ENCODE assay signal across 1 cellular context in the genomic region with DNA sequence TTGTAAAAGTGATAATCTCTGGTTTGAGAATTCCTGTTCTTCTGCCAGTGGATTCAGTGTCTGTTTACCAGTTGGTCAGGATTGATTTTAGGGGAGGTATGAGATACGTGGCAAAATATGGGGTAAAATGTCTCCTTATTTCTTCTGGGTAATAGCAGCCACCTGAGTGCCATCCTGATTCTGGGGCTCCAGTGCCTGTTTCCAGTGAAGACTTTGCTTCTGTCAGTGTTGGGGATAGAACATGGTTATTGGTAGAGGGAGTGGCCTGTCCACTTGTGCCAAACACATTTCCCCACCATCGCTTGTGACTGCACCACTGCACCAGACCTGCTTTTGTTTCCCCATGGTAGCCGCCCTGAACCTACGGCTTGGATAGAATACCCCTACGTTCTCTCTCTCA.
TF ChIP-seq lines count a peak whose summit lies in the region.

No MANE protein-coding gene starts in this region.

TF ChIP-seq in H1, 55 proteins besides CTCF, POLR2A, EP300 and RAD21:
- TF ChIP-seq KDM1A (IDR thresholded peaks at IDR 0.05; ENCODE audit: borderline replicate concordance, low read length): no peak
- no peak for TF ChIP-seq EGR1 (IDR thresholded peaks at IDR 0.05; ENCODE audit: borderline replicate concordance, low read depth, low read length)
- no peak for TF ChIP-seq KDM4A (IDR thresholded peaks at IDR 0.05; ENCODE audit: low read depth, low read length, severe bottlenecking)
- TF ChIP-seq SIRT6 (IDR thresholded peaks at IDR 0.05; ENCODE audit: low read length): no peak
- TF ChIP-seq FOSL1 (IDR thresholded peaks at IDR 0.05; ENCODE audit: insufficient read depth, low read depth, low read length): no peak
- TF ChIP-seq JUND (IDR thresholded peaks at IDR 0.05; ENCODE audit: low read length): no peak
- TF ChIP-seq CREB1 (IDR thresholded peaks at IDR 0.05): no peak
- TF ChIP-seq E2F6 (IDR thresholded peaks at IDR 0.05): no peak
- TF ChIP-seq JUN (IDR thresholded peaks at IDR 0.05; ENCODE audit: low read depth, low read length): no peak
- no peak for TF ChIP-seq TAF7 (optimal IDR thresholded peaks at IDR 0.05; ENCODE audit: borderline replicate concordance, low read depth, low read length)
- TF ChIP-seq SIX5 (IDR thresholded peaks at IDR 0.05; ENCODE audit: low read depth, low read length): no peak
- TF ChIP-seq RXRA (IDR thresholded peaks at IDR 0.05; ENCODE audit: insufficient read depth, low read depth, low read length): no peak
- TF ChIP-seq CHD7 (IDR thresholded peaks at IDR 0.05; ENCODE audit: insufficient replicate concordance, low read length): no peak
- TF ChIP-seq RFX5 (IDR thresholded peaks at IDR 0.05; ENCODE audit: borderline replicate concordance, low read depth, low read length): no peak
- no peak for TF ChIP-seq CBX8 (IDR thresholded peaks at IDR 0.05; ENCODE audit: borderline replicate concordance, low read depth, low read length)
- TF ChIP-seq CBX5 (IDR thresholded peaks at IDR 0.05; ENCODE audit: low read depth, low read length): no peak
- TF ChIP-seq SP2 (IDR thresholded peaks at IDR 0.05; ENCODE audit: low read length): no peak
- TF ChIP-seq SP4 (IDR thresholded peaks at IDR 0.05; ENCODE audit: low read length): no peak
